Comparison of ENCODE assay signal across 21 cellular contexts in genomic region chr21:41521489-41522027, GRCh38. TPM values are rescaled to one million over a fixed set of nuclear protein-coding genes. Genes with fewer than 3 reads are reported as not detected.
"Had no signal": no experiment of that assay in that cellular context is flagged by ENCODE, and none has a peak within 500 bp of the region (broad histone marks: within the 10 kb centered on the region; RNA-seq: fewer than 3 reads in every experiment).

No MANE protein-coding gene starts in this region.

- H3K9me3 Mint-ChIP-seq: activated CD4-positive, alpha-beta T cell treated with anti-CD3 and anti-CD28 coated beads, Interleukin-2, amount 10 ng/mL, durations not matched to agents 7 days and 5 days; activated naive CD4-positive, alpha-beta T cell treated with anti-CD3 and anti-CD28 coated beads, Interleukin-2, amount 50 U/mL, for 24 hours; stimulated activated naive CD8-positive, alpha-beta T cell treated with anti-CD3 and anti-CD28 coated beads, Interleukin-15, amount 100 ng/mL, for 72 hours had no signal

- H3K4me1 ChIP-seq: esophagus squamous epithelium, psoas muscle had no signal

- H3K27ac ChIP-seq: esophagus squamous epithelium, psoas muscle had no signal

- ATAC-seq: left cardiac atrium; psoas muscle; right cardiac atrium; stimulated activated naive CD8-positive, alpha-beta T cell treated with anti-CD3 and anti-CD28 coated beads, Interleukin-15, amount 100 ng/mL, for 72 hours had no signal

- H3K9me3 ChIP-seq: esophagus squamous epithelium, psoas muscle had no signal

- H3K27ac Mint-ChIP-seq: activated CD4-positive, alpha-beta T cell treated with anti-CD3 and anti-CD28 coated beads, Interleukin-2, amount 10 ng/mL, durations not matched to agents 7 days and 5 days; activated naive CD4-positive, alpha-beta T cell treated with anti-CD3 and anti-CD28 coated beads, Interleukin-2, amount 50 U/mL, for 24 hours; mesothelial cell of epicardium; stimulated activated naive CD8-positive, alpha-beta T cell treated with anti-CD3 and anti-CD28 coated beads, Interleukin-15, amount 100 ng/mL, for 72 hours; type B pancreatic cell had no signal

- H3K36me3 ChIP-seq: esophagus squamous epithelium had no signal

- H3K4me1 Mint-ChIP-seq: activated naive CD4-positive, alpha-beta T cell treated with anti-CD3 and anti-CD28 coated beads, Interleukin-2, amount 50 U/mL, for 24 hours; mesothelial cell of epicardium had no signal

- DNase-seq: activated CD4-positive, alpha-beta T cell treated with anti-CD3 and anti-CD28 coated beads, Interleukin-2, amount 10 ng/mL, durations not matched to agents 7 days and 5 days; activated CD8-positive, alpha-beta memory T cell treated with anti-CD3 and anti-CD28 coated beads, Interleukin-2, amount 50 U/mL, for 4 hours; activated effector memory CD4-positive, alpha-beta T cell treated with anti-CD3 and anti-CD28 coated beads, Interleukin-2, amount 50 U/mL, for 16 hours; activated T-cell treated with anti-CD3 and anti-CD28 coated beads, Interleukin-2, amount 50 U/mL, for 48 hours; dermis blood vessel endothelial cell; effector memory CD4-positive, alpha-beta T cell; esophagus squamous epithelium; left cardiac atrium; psoas muscle; right cardiac atrium; stimulated activated naive CD8-positive, alpha-beta T cell treated with anti-CD3 and anti-CD28 coated beads, Interleukin-15, amount 100 ng/mL, for 72 hours; T-helper 1 cell; T1000 had no signal

- H3K27me3 Mint-ChIP-seq: type B pancreatic cell had no signal

- H3K36me3 Mint-ChIP-seq: activated naive CD4-positive, alpha-beta T cell treated with anti-CD3 and anti-CD28 coated beads, Interleukin-2, amount 50 U/mL, for 24 hours; mesothelial cell of epicardium; type B pancreatic cell had no signal

- H3K4me3 Mint-ChIP-seq: activated CD4-positive, alpha-beta T cell treated with anti-CD3 and anti-CD28 coated beads, Interleukin-2, amount 10 ng/mL, durations not matched to agents 7 days and 5 days; activated naive CD4-positive, alpha-beta T cell treated with anti-CD3 and anti-CD28 coated beads, Interleukin-2, amount 50 U/mL, for 24 hours; mesothelial cell of epicardium; neural crest cell; stimulated activated naive CD8-positive, alpha-beta T cell treated with anti-CD3 and anti-CD28 coated beads, Interleukin-15, amount 100 ng/mL, for 72 hours; type B pancreatic cell had no signal

- H3K4me3 ChIP-seq: esophagus squamous epithelium, psoas muscle had no signal

RNA-seq across cellular contexts. Expression of gene TMPRSS2, which starts 13.6 kb away (rescaled TPM):
- total RNA-seq: activated CD4-positive, alpha-beta T cell treated with anti-CD3 and anti-CD28 coated beads, Interleukin-2, amount 10 ng/mL, durations not matched to agents 7 days and 5 days; dermis blood vessel endothelial cell; left cardiac atrium; lung microvascular endothelial cell; neural crest cell; omental fat pad; right cardiac atrium; skeletal muscle tissue; temporal lobe had no signal
